8 cellular contexts compared by ENCODE assay signal in genomic region chr5:26700759-26701384, GRCh38.
DNase-seq lines count a peak whose midpoint lies in the region; ATAC-seq and TF ChIP-seq lines count a peak whose summit lies in the region.

No MANE protein-coding gene starts in this region.

- TF ChIP-seq CTCF in 22Rv1 (IDR thresholded peaks at IDR 0.05): peak; percentile 77
- peak; percentile 34 for TF ChIP-seq CTCF in GM20000 (IDR thresholded peaks at IDR 0.05; ENCODE audit: extremely low read depth, missing control alignments)
- no peak for TF ChIP-seq CTCF in mucosa of descending colon (IDR thresholded peaks at IDR 0.05)

- no peak overlapping the region for H3K27ac ChIP-seq in 22Rv1

- intact Hi-C loops in mucosa of descending colon (cut with DNase I, micrococcal nuclease): no loop called here

- H3K36me3 ChIP-seq in mucosa of descending colon (ENCODE audit: low read depth): no peaks in the 10 kb centered on the region

- no peak overlapping the region for H3K4me3 ChIP-seq in mucosa of descending colon

- peak; percentile 20 for DNase-seq in GM20000 (ENCODE audit: low spot score)
- peak; percentile 71 for DNase-seq in NCI-H146 (lab: John Stamatoyannopoulos, UW)
- peak; percentile 59 for DNase-seq in iPS-NIHi11 (ENCODE audit: low spot score)
- no peak for DNase-seq in mucosa of descending colon
- no peak for DNase-seq in activated CD4-positive, CD25-positive, alpha-beta regulatory T cell treated with anti-CD3 and anti-CD28 coated beads, Interleukin-2, amount 50 U/mL, for 72 hours

- ATAC-seq in SK-N-SH treated with all-trans-retinoic acid at 6 μM for 48 hours (peak; percentile 86), HG03469 (IDR thresholded peaks at IDR 0.05; ENCODE audit: unreplicated experiment) (no peak), mucosa of descending colon (no peak)

- H3K4me1 ChIP-seq in mucosa of descending colon (ENCODE audit: low read depth): no peaks in the 10 kb centered on the region

- peaks cover 39% of the 10 kb centered on the region for H3K9me3 ChIP-seq in mucosa of descending colon

TF ChIP-seq in SK-N-SH treated with all-trans-retinoic acid at 6 μM for 48 hours, 23 proteins besides CTCF, POLR2A, EP300 and RAD21:
- TF ChIP-seq ZFP3 (CRISPR knock-in tag; IDR thresholded peaks at IDR 0.05) (no peak), ZNF70 (CRISPR knock-in tag; IDR thresholded peaks at IDR 0.05) (no peak), SNAI2 (CRISPR knock-in tag; IDR thresholded peaks at IDR 0.05) (no peak), TSHZ2 (CRISPR knock-in tag; IDR thresholded peaks at IDR 0.05) (no peak), CREB5 (CRISPR knock-in tag; IDR thresholded peaks at IDR 0.05; ENCODE audit: low read depth) (no peak), RARB (CRISPR knock-in tag; IDR thresholded peaks at IDR 0.05) (no peak)

Comparison
In these comparisons a context has a peak if more than half of its experiments do, and no peak if none do; other contexts are left out.
1. DNase-seq: peak in GM20000 (single experiment), NCI-H146 (single experiment) and iPS-NIHi11 (single experiment); none in mucosa of descending colon (0 of 3) and activated CD4-positive, CD25-positive, alpha-beta regulatory T cell treated with anti-CD3 and anti-CD28 coated beads, Interleukin-2, amount 50 U/mL, for 72 hours (single experiment).